In genomic region chr20:49682798-49683197, GRCh38 we compare ENCODE assay signal across 19 cellular contexts. TPM values are rescaled to one million over a fixed set of nuclear protein-coding genes. Genes with fewer than 3 reads are reported as not detected.
A peak's percentile ranks its signal among the peaks of the same experiment; 100 is the strongest.
DNase-seq lines count a peak whose midpoint lies in the region; ATAC-seq, FAIRE-seq and TF ChIP-seq lines count a peak whose summit lies in the region.
"Had no signal": no experiment of that assay in that cellular context is flagged by ENCODE, and none has a peak within 500 bp of the region (broad histone marks: within the 10 kb centered on the region; RNA-seq: fewer than 3 reads in every experiment).

No MANE protein-coding gene starts in this region.

- H3K27me3 Mint-ChIP-seq in Calu3 (ENCODE audit: unreplicated experiment) (no peaks in the 10 kb centered on the region), chondrocyte (ENCODE audit: low read depth) (no peaks in the 10 kb centered on the region), nephron (ENCODE audit: low read depth) (no peaks in the 10 kb centered on the region)
- H3K27me3 Mint-ChIP-seq in activated T-cell treated with anti-CD3 and anti-CD28 coated beads, Interleukin-2, amount 50 U/mL, for 72 hours (ENCODE audit: low read depth) = no peaks in the 10 kb centered on the region
- H3K27me3 Mint-ChIP-seq: CD8-positive, alpha-beta memory T cell had no signal

- no peak overlapping the region for H2AFZ ChIP-seq in neuronal stem cell (ENCODE audit: low read length)

- peaks cover 100% of the 10 kb centered on the region for H3K4me1 ChIP-seq in A549
- peaks cover 17 to 31% of the 10 kb centered on the region in 2 donors for H3K4me1 ChIP-seq in neuronal stem cell (ENCODE audit: control insufficient read depth in 2 of 2, insufficient read depth in 1 of 2, low read depth in 1 of 2, low read length in 2 of 2)

- H3K4me3 ChIP-seq in A549 (no peak overlapping the region), neuronal stem cell (ENCODE audit: low read length in 2 of 2) (no peak overlapping the region)
- H3K4me3 ChIP-seq: BLaER1, SJCRH30 had no signal

- H2AK5ac ChIP-seq in neuronal stem cell (ENCODE audit: low read depth, low read length) = no peak overlapping the region

- POLR2A ChIA-PET in A549 (lab: Yijun Ruan, JAX) = no interaction called here

- no peak for TF ChIP-seq EP300 in A549 (IDR thresholded peaks at IDR 0.05)

- DNase-seq in A549 (ENCODE audit: low read depth in 1 of 2, low spot score in 1 of 2) (no peak), Calu3 (no peak), chondrocyte (ENCODE audit: low spot score) (no peak), neuronal stem cell (ENCODE audit: low spot score) (no peak), activated gamma-delta T cell treated with Interleukin-2 at 50 U/mL for 16 hours (no peak)
- no peak for DNase-seq in activated T-cell treated with anti-CD3 and anti-CD28 coated beads, Interleukin-2, amount 50 U/mL, for 72 hours
- DNase-seq: CD8-positive, alpha-beta memory T cell; DND-41; KG1; MV-4-11; NCI-H1417 treated with DMSO at 0.1 percent for 48 hours; NCI-H187 treated with DMSO at 0.1 percent for 48 hours; NCI-H2227 treated with DMSO at 0.1 percent for 48 hours; NCI-H510A treated with DMSO at 0.1 percent for 48 hours; NCI-H774; SJCRH30 had no signal

- peaks cover 2% of the 10 kb centered on the region for H3K79me1 ChIP-seq in neuronal stem cell (ENCODE audit: low read depth, low read length)

- no peak overlapping the region for H3K23ac ChIP-seq in neuronal stem cell (ENCODE audit: low read depth, low read length, poor library complexity)

- H3K36me3 ChIP-seq in neuronal stem cell (replicated peaks in 1 of 2; ENCODE audit: control insufficient read depth in 2 of 2, insufficient read depth in 2 of 2, low read length in 2 of 2) = peaks cover 0 to 11% of the 10 kb centered on the region in 2 donors

- H4K91ac ChIP-seq in neuronal stem cell (ENCODE audit: low read depth, low read length, poor library complexity) = no peak overlapping the region

- CTCF ChIA-PET in A549 (lab: Yijun Ruan, JAX) (interaction anchor here (0.7 to 2.2 kb wide), 3 partner anchors 7 to 163 kb away, joined by 3 to 11 read pairs (median 4); no protein-coding TSS in a partner anchor), Calu3 (lab: Charles Lee) (no interaction called here)

- TF ChIP-seq CTCF in A549 (IDR thresholded peaks at IDR 0.05) = no peak
- TF ChIP-seq CTCF in Calu3 (IDR thresholded peaks at IDR 0.05; ENCODE audit: unreplicated experiment) = no peak
- TF ChIP-seq CTCF in chondrocyte (IDR thresholded peaks at IDR 0.05) = no peak
- TF ChIP-seq CTCF in nephron (IDR thresholded peaks at IDR 0.05; ENCODE audit: unreplicated experiment in 3 of 3) = no peak

- no peak overlapping the region for H3K4ac ChIP-seq in neuronal stem cell (ENCODE audit: low read length)

- H2BK5ac ChIP-seq in neuronal stem cell (ENCODE audit: low read length) = no peak overlapping the region

- H3K9me3 ChIP-seq in A549 (no peaks in the 10 kb centered on the region), neuronal stem cell (replicated peaks in 1 of 2; ENCODE audit: control insufficient read depth in 2 of 2, insufficient read depth in 1 of 2, low read depth in 1 of 2, low read length in 2 of 2) (no peaks in the 10 kb centered on the region)
- H3K9me3 ChIP-seq: BLaER1, SJCRH30 had no signal

- H3K4me2 ChIP-seq in A549 = peak overlapping the region; percentile 97; the same call in 2 of the 3 replicates
- no peak overlapping the region for H3K4me2 ChIP-seq in neuronal stem cell (ENCODE audit: insufficient read depth, low read length, poor library complexity, severe bottlenecking)
- H3K4me2 ChIP-seq: BLaER1 had no signal

- H4K8ac ChIP-seq in neuronal stem cell (ENCODE audit: low read depth, low read length) = no peak overlapping the region

- H3K27ac Mint-ChIP-seq in Calu3 (ENCODE audit: unreplicated experiment) = peak overlapping the region; percentile 42
- peak overlapping the region; percentile 77 for H3K27ac Mint-ChIP-seq in chondrocyte (ENCODE audit: unreplicated experiment)
- H3K27ac Mint-ChIP-seq in nephron = peak overlapping the region; percentile 34 to 94 (median 58)
- no peak overlapping the region for H3K27ac Mint-ChIP-seq in activated T-cell treated with anti-CD3 and anti-CD28 coated beads, Interleukin-2, amount 50 U/mL, for 72 hours

- H3K9me3 Mint-ChIP-seq in Calu3 (ENCODE audit: low read depth, unreplicated experiment) (no peaks in the 10 kb centered on the region), chondrocyte (ENCODE audit: low read depth) (no peaks in the 10 kb centered on the region), nephron (no peaks in the 10 kb centered on the region)
- no peaks in the 10 kb centered on the region for H3K9me3 Mint-ChIP-seq in activated T-cell treated with anti-CD3 and anti-CD28 coated beads, Interleukin-2, amount 50 U/mL, for 72 hours
- H3K9me3 Mint-ChIP-seq: CD8-positive, alpha-beta memory T cell had no signal

- H3K18ac ChIP-seq in neuronal stem cell (ENCODE audit: low read length) = no peak overlapping the region

- TF ChIP-seq RAD21 in A549 (conservative IDR thresholded peaks at IDR 0.05 in 1 of 2, IDR thresholded peaks at IDR 0.05 in 1 of 2) = no peak

- no peaks in the 10 kb centered on the region for H3K27me3 ChIP-seq in neuronal stem cell (ENCODE audit: control insufficient read depth in 3 of 3, insufficient read depth in 3 of 3, low read depth in 1 of 3, low read length in 3 of 3)
- H3K27me3 ChIP-seq: BLaER1, SJCRH30 had no signal

- no TSS peak for BruUV-seq in Calu3 (replicated peaks; lab: Mats Ljungman, UMichigan)

- H2BK120ac ChIP-seq in neuronal stem cell (ENCODE audit: low read depth, low read length) = no peak overlapping the region

- no peak for TF ChIP-seq POLR2A in A549 (IDR thresholded peaks at IDR 0.05; ENCODE audit: low read length)

- no peak overlapping the region for H3K14ac ChIP-seq in neuronal stem cell (ENCODE audit: low read length)

- intact Hi-C loops in Calu3 (cut with micrococcal nuclease; ENCODE audit: unreplicated experiment) = no loop called here

- H3K36me3 Mint-ChIP-seq in Calu3 (ENCODE audit: insufficient read depth, unreplicated experiment) = peaks cover 32% of the 10 kb centered on the region
- peaks cover 3% of the 10 kb centered on the region for H3K36me3 Mint-ChIP-seq in chondrocyte (ENCODE audit: low read depth)
- H3K36me3 Mint-ChIP-seq in nephron (ENCODE audit: low read depth) = peaks cover 12% of the 10 kb centered on the region
- H3K36me3 Mint-ChIP-seq in activated T-cell treated with anti-CD3 and anti-CD28 coated beads, Interleukin-2, amount 50 U/mL, for 72 hours (ENCODE audit: insufficient read depth in 2 of 2) = no peaks in the 10 kb centered on the region

- ATAC-seq in A549 = no peak
- no peak for ATAC-seq in activated T-cell treated with anti-CD3 and anti-CD28 coated beads, Interleukin-2, amount 50 U/mL, for 72 hours (replicated peaks in 1 of 2)

- H2BK12ac ChIP-seq in neuronal stem cell (ENCODE audit: low read length) = no peak overlapping the region

- no peak overlapping the region for H3K9ac ChIP-seq in neuronal stem cell (ENCODE audit: low read depth, low read length, poor library complexity)
- H3K9ac ChIP-seq: BLaER1 had no signal

- peaks cover 84% of the 10 kb centered on the region for H3K4me1 Mint-ChIP-seq in Calu3 (ENCODE audit: low read depth, unreplicated experiment)
- H3K4me1 Mint-ChIP-seq in chondrocyte (ENCODE audit: low read depth) = peaks cover 80% of the 10 kb centered on the region
- H3K4me1 Mint-ChIP-seq in nephron = peaks cover 62% of the 10 kb centered on the region
- peaks cover 56% of the 10 kb centered on the region for H3K4me1 Mint-ChIP-seq in activated T-cell treated with anti-CD3 and anti-CD28 coated beads, Interleukin-2, amount 50 U/mL, for 72 hours (ENCODE audit: low read depth)

- H3K4me3 Mint-ChIP-seq in Calu3 (ENCODE audit: low read depth, unreplicated experiment) (no peak overlapping the region), chondrocyte (ENCODE audit: unreplicated experiment) (no peak overlapping the region), nephron (no peak overlapping the region)
- H3K4me3 Mint-ChIP-seq in activated T-cell treated with anti-CD3 and anti-CD28 coated beads, Interleukin-2, amount 50 U/mL, for 72 hours = no peak overlapping the region

- peak overlapping the region; percentile 81 to 97 for H3K27ac ChIP-seq in A549
- H3K27ac ChIP-seq in neuronal stem cell (replicated peaks; ENCODE audit: low read length) = no peak overlapping the region
- H3K27ac ChIP-seq: BLaER1, SJCRH30 had no signal

- 87% methylated on average over 4 of the region's 4 CpGs for WGBS in A549 (ENCODE audit: missing lambda C conversion rate)
- WGBS in neuronal stem cell (ENCODE audit: extremely low coverage in 2 of 2, insufficient read length in 2 of 2, insufficient replicate concordance in 1 of 2), 2 donors = no CpG with 5 or more reads among the region's 4 CpGs

- FAIRE-seq in A549 (lab: Jason Lieb, UNC) = no peak
- FAIRE-seq: A204.1 had no signal

- no peak overlapping the region for H2BK15ac ChIP-seq in neuronal stem cell (ENCODE audit: low read length)

TF ChIP-seq in A549, 52 proteins besides CTCF, POLR2A, EP300 and RAD21:
- TF ChIP-seq HOXB13 (CRISPR knock-in tag; IDR thresholded peaks at IDR 0.05; ENCODE audit: low read depth) = no peak

RNA-seq across cellular contexts. Expression of gene B4GALT5, which starts 30.9 kb away (rescaled TPM):
- 82.8 and 88.7 TPM in 2 replicates for polyA plus RNA-seq in A549 (2011; rRNA removed)
- polyA plus RNA-seq in A549 (2012; cell fraction: cytosol; rRNA removed) = 39.0 and 48.5 TPM in 2 replicates
- polyA plus RNA-seq in A549 (2012; cell fraction: nucleus; rRNA removed) = 23.2 and 34.8 TPM in 2 replicates
- polyA plus RNA-seq in A549 (2017; fragmentation: RNase III; extraction: RNeasy Plus Mini Kit Qiagen cat#74134 plus additional on column Dnase treatment) = 68.1 to 84.0 TPM (median 81.5 TPM) in 3 replicates
- polyA minus RNA-seq in A549 (2011; rRNA and poly(A)+ RNA removed) = 66.0 and 68.4 TPM in 2 replicates
- 117 and 131 TPM in 2 replicates for total RNA-seq in Calu3 (2022)
- total RNA-seq in chondrocyte = 54.2 to 56.1 TPM (median 55.0 TPM) in 3 replicates
- 10 to 100 TPM; 14.8 to 27.3 TPM for total RNA-seq in activated T-cell treated with anti-CD3 and anti-CD28 coated beads, Interleukin-2, amount 50 U/mL, for 72 hours
- 46.5 TPM for polyA plus RNA-seq in neuronal stem cell (2013, experiment 1 of 2)
- 48.5 TPM for polyA plus RNA-seq in neuronal stem cell (2013, experiment 2 of 2)
